Comparison of ENCODE assay signal across 25 cellular contexts in genomic region chr11:1071571-1072115, GRCh38. TPM values are rescaled to one million over a fixed set of nuclear protein-coding genes. Genes with fewer than 3 reads are reported as not detected.
DNase-seq lines count a peak whose midpoint lies in the region; ATAC-seq and TF ChIP-seq lines count a peak whose summit lies in the region.
"Had no signal": no experiment of that assay in that cellular context is flagged by ENCODE, and none has a peak within 500 bp of the region (broad histone marks: within the 10 kb centered on the region; RNA-seq: fewer than 3 reads in every experiment).

No MANE protein-coding gene starts in this region.

- H3K9me3 ChIP-seq in heart right ventricle = no peaks in the 10 kb centered on the region
- H3K9me3 ChIP-seq: body of pancreas, Caco-2 had no signal

- peaks cover 0 to 16% (median 0%) of the 10 kb centered on the region in 7 donors for H3K27me3 ChIP-seq in heart right ventricle
- H3K27me3 ChIP-seq: body of pancreas had no signal

- peak; percentile 24 for DNase-seq in activated CD4-positive, CD25-positive, alpha-beta regulatory T cell treated with anti-CD3 and anti-CD28 coated beads, Interleukin-2, amount 50 U/mL, for 72 hours
- no peak for DNase-seq in activated CD4-positive, CD25-positive, alpha-beta regulatory T cell (lab: John Stamatoyannopoulos, UW)
- peak; percentile 57 for DNase-seq in NCI-H69 (lab: John Stamatoyannopoulos, UW)
- DNase-seq in heart right ventricle = peak in 1 of 2 donors; percentile 15
- DNase-seq in sciatic nerve (ENCODE audit: low spot score) = peak; percentile 52
- no peak for DNase-seq in NOMO-1 (lab: John Stamatoyannopoulos, UW; ENCODE audit: unreplicated experiment in 2 of 2)
- no peak for DNase-seq in stimulated activated naive B cell treated with anti-CD40 and anti-IgM and Interleukin-4, amounts not matched to agents 10 μg/mL and 1 μg/mL and 100 μg/mL, for 72 hours
- DNase-seq in T1000 (lab: John Stamatoyannopoulos, UW) = no peak
- DNase-seq: activated CD8-positive, alpha-beta memory T cell treated with anti-CD3 and anti-CD28 coated beads for 24 hours; effector CD8-positive, alpha-beta T cell; hippocampal formation; NCI-H1048; NCI-H2029; stomach; trophoblast cell had no signal

- no peaks in the 10 kb centered on the region for H3K36me3 Mint-ChIP-seq in stimulated activated naive B cell treated with anti-CD40 and anti-IgM and Interleukin-4, amounts not matched to agents 10 μg/mL and 1 μg/mL and 100 μg/mL, for 72 hours
- H3K36me3 Mint-ChIP-seq: activated naive CD8-positive, alpha-beta T cell had no signal

- peaks cover 20 to 41% of the 10 kb centered on the region in 2 donors for H3K27me3 Mint-ChIP-seq in stimulated activated naive B cell treated with anti-CD40 and anti-IgM and Interleukin-4, amounts not matched to agents 10 μg/mL and 1 μg/mL and 100 μg/mL, for 72 hours

- H3K4me1 Mint-ChIP-seq in stimulated activated naive B cell treated with anti-CD40 and anti-IgM and Interleukin-4, amounts not matched to agents 10 μg/mL and 1 μg/mL and 100 μg/mL, for 72 hours = no peaks in the 10 kb centered on the region

- H3K36me3 ChIP-seq in heart right ventricle = no peaks in the 10 kb centered on the region
- H3K36me3 ChIP-seq: stomach had no signal

- H3K9me3 Mint-ChIP-seq in stimulated activated naive B cell treated with anti-CD40 and anti-IgM and Interleukin-4, amounts not matched to agents 10 μg/mL and 1 μg/mL and 100 μg/mL, for 72 hours = peaks cover 0 to 5% of the 10 kb centered on the region in 2 donors

- H3K4me3 ChIP-seq in heart right ventricle = no peak overlapping the region
- H3K4me3 ChIP-seq: body of pancreas, lung, stomach had no signal

- no peak overlapping the region for H3K27ac Mint-ChIP-seq in stimulated activated naive B cell treated with anti-CD40 and anti-IgM and Interleukin-4, amounts not matched to agents 10 μg/mL and 1 μg/mL and 100 μg/mL, for 72 hours
- H3K27ac Mint-ChIP-seq: activated naive CD8-positive, alpha-beta T cell had no signal

- no peak for TF ChIP-seq CTCF in heart right ventricle (IDR thresholded peaks at IDR 0.05)

- 58 to 73% methylated on average over 21 of the region's 21 CpGs for WGBS in heart right ventricle, 2 donors

- peaks cover 4 to 27% (median 15%) of the 10 kb centered on the region in 9 donors for H3K4me1 ChIP-seq in heart right ventricle
- H3K4me1 ChIP-seq: Caco-2 had no signal

- ATAC-seq in heart right ventricle (peak in 5 of 8 donors; percentile 4 to 35 (median 6)), sciatic nerve (no peak)
- ATAC-seq in stimulated activated naive B cell treated with anti-CD40 and anti-IgM and Interleukin-4, amounts not matched to agents 10 μg/mL and 1 μg/mL and 100 μg/mL, for 72 hours (replicated peaks) = no peak
- ATAC-seq: body of pancreas, esophagus mucosa had no signal

- peak overlapping the region in 2 of 10 donors; percentile 36 to 43 for H3K27ac ChIP-seq in heart right ventricle
- H3K27ac ChIP-seq: body of pancreas, stomach had no signal

- intact Hi-C loops in heart right ventricle (cut with DNase I) (no loop called here), sciatic nerve (cut with DNase I) (no loop called here)

- H3K4me3 Mint-ChIP-seq in stimulated activated naive B cell treated with anti-CD40 and anti-IgM and Interleukin-4, amounts not matched to agents 10 μg/mL and 1 μg/mL and 100 μg/mL, for 72 hours = no peak overlapping the region
- H3K4me3 Mint-ChIP-seq: activated naive CD8-positive, alpha-beta T cell had no signal

RNA-seq across cellular contexts. Expression of gene MUC2, which starts 3.0 kb away (rescaled TPM):
- total RNA-seq in heart right ventricle = under 1 TPM in 1 of 10 donors, not detected in 9; 0.03 TPM
- not detected for polyA plus RNA-seq in heart right ventricle
- total RNA-seq in sciatic nerve = not detected
- total RNA-seq: frontal cortex, LHCN-M2, NCI-H460 had no signal
- polyA plus RNA-seq: BJ, stomach had no signal

RNA-seq across cellular contexts. Expression of gene MUC6, which starts 35.1 kb away (rescaled TPM):
- not detected for total RNA-seq in heart right ventricle
- under 1 TPM; 0.01 to 0.07 TPM for polyA plus RNA-seq in heart right ventricle
- not detected for total RNA-seq in sciatic nerve
- total RNA-seq: Caco-2, esophagus mucosa, frontal cortex, LHCN-M2, NCI-H460, right cardiac atrium had no signal
- polyA plus RNA-seq: BJ had no signal

Comparison
In these comparisons a context has a peak if more than half of its experiments do, and no peak if none do; other contexts are left out.
1. DNase-seq: peak in activated CD4-positive, CD25-positive, alpha-beta regulatory T cell treated with anti-CD3 and anti-CD28 coated beads, Interleukin-2, amount 50 U/mL, for 72 hours (single experiment), NCI-H69 (single experiment) and sciatic nerve (single experiment); none in activated CD4-positive, CD25-positive, alpha-beta regulatory T cell (0 of 4), NOMO-1 (0 of 2), stimulated activated naive B cell treated with anti-CD40 and anti-IgM and Interleukin-4, amounts not matched to agents 10 μg/mL and 1 μg/mL and 100 μg/mL, for 72 hours (single experiment) and T1000 (single experiment).
2. ATAC-seq: peak in heart right ventricle (5 of 8); none in sciatic nerve (single experiment) and stimulated activated naive B cell treated with anti-CD40 and anti-IgM and Interleukin-4, amounts not matched to agents 10 μg/mL and 1 μg/mL and 100 μg/mL, for 72 hours (0 of 2).